In the genomic region with DNA sequence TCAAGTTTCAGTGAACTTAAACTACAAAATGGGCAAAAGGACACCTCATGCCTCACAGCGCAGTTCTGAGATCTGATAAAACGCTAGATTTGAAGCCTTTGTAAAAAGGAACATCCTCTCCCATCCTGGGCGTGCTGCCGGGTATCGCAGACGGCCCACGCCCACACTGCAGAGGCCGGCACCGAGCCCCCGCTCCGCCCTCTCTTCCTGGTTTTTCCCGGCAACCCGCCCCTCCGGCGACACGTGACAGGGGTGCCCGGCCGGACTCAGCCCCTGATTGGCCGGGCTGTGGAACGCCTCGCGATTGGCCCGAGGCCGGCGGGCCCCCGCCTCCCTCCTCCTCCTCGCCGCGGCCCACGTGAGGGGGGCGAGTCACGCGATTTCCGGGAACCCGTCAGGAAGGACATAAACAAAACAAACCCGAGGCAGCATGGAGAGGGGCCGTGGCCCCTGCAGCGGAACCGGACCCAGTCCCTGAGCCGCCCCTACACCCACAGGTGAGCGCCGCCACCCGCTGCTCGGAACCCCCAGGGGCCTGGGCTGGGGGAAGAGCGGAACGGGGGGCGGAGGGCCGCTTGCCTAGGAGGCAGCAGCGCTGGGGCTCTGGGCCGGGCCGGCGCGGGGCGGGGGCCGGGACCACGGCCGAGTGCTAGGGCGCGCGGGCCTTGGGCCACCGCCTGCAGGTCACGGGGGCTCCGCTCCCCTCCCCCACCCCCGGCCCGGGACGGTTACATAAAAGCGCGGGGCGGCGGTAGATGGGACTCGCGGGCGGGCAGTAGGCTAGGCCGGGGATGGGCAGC, we compare ENCODE assay signal across 1 cellular context.
TF ChIP-seq lines count a peak whose summit lies in the region.

CREBRF (plus strand) TSS at position 370 of the 800 bp plus-strand sequence. CDS start 24,424 bp downstream, outside the sequence.

TF ChIP-seq in GM12878, 131 proteins besides CTCF, POLR2A, EP300 and RAD21 (continued from another document and continues in another):
- TF ChIP-seq, protein P1, sequence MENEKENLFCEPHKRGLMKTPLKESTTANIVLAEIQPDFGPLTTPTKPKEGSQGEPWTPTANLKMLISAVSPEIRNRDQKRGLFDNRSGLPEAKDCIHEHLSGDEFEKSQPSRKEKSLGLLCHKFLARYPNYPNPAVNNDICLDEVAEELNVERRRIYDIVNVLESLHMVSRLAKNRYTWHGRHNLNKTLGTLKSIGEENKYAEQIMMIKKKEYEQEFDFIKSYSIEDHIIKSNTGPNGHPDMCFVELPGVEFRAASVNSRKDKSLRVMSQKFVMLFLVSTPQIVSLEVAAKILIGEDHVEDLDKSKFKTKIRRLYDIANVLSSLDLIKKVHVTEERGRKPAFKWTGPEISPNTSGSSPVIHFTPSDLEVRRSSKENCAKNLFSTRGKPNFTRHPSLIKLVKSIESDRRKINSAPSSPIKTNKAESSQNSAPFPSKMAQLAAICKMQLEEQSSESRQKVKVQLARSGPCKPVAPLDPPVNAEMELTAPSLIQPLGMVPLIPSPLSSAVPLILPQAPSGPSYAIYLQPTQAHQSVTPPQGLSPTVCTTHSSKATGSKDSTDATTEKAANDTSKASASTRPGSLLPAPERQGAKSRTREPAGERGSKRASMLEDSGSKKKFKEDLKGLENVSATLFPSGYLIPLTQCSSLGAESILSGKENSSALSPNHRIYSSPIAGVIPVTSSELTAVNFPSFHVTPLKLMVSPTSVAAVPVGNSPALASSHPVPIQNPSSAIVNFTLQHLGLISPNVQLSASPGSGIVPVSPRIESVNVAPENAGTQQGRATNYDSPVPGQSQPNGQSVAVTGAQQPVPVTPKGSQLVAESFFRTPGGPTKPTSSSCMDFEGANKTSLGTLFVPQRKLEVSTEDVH (IDR thresholded peaks at IDR 0.05; ENCODE audit: low read depth, partially characterized antibody) = peak; percentile 54
- TF ChIP-seq SUZ12 (IDR thresholded peaks at IDR 0.05; ENCODE audit: unreplicated experiment) (no peak), MEF2A (IDR thresholded peaks at IDR 0.05; ENCODE audit: insufficient read depth, low read depth, low read length) (no peak), ZNF217 (IDR thresholded peaks at IDR 0.05) (0 out of 2 replicates have a peak, but pooled peaks have one; percentile 49), IRF3 (IDR thresholded peaks at IDR 0.05) (peak; percentile 63; the same call in 1 of the 2 replicates), BCL11A (IDR thresholded peaks at IDR 0.05; ENCODE audit: low read depth, low read length) (no peak), POLR2AphosphoS5 (IDR thresholded peaks at IDR 0.05; ENCODE audit: low read length) (peak; percentile 76), SIN3A (IDR thresholded peaks at IDR 0.05; ENCODE audit: low read depth, low read length) (peak; percentile 82), TAF1 (IDR thresholded peaks at IDR 0.05; ENCODE audit: borderline replicate concordance, low read depth, low read length) (no peak), TBL1XR1 (IDR thresholded peaks at IDR 0.05; ENCODE audit: low read depth, low read length) (peak; percentile 70), ZSCAN29 (IDR thresholded peaks at IDR 0.05) (no peak), WRNIP1 (IDR thresholded peaks at IDR 0.05; ENCODE audit: borderline replicate concordance, low read depth, low read length) (no peak), TARDBP (IDR thresholded peaks at IDR 0.05; ENCODE audit: borderline replicate concordance) (0 out of 2 replicates have a peak, but pooled peaks have one; percentile 53), RB1 (IDR thresholded peaks at IDR 0.05; ENCODE audit: borderline replicate concordance) (no peak), IRF4 (IDR thresholded peaks at IDR 0.05; ENCODE audit: low read depth, low read length) (no peak), YY1 (IDR thresholded peaks at IDR 0.05; ENCODE audit: low read depth, low read length) (no peak; the same call in 1 of the 2 replicates), REST (IDR thresholded peaks at IDR 0.05; ENCODE audit: low read depth, low read length) (no peak), MYC (IDR thresholded peaks at IDR 0.05; ENCODE audit: insufficient read depth, insufficient read length, insufficient replicate concordance, low read length, severe bottlenecking) (no peak), RUNX3 (IDR thresholded peaks at IDR 0.05; ENCODE audit: low read length) (peak; percentile 43), ZNF592 (IDR thresholded peaks at IDR 0.05) (no peak), ZNF24 (IDR thresholded peaks at IDR 0.05) (0 out of 2 replicates have a peak, but pooled peaks have one; percentile 34), BACH1 (IDR thresholded peaks at IDR 0.05; ENCODE audit: borderline replicate concordance) (peak; percentile 23; the same call in 1 of the 2 replicates), JUND (IDR thresholded peaks at IDR 0.05; ENCODE audit: low read depth, low read length) (no peak), RCOR1 (conservative IDR thresholded peaks at IDR 0.05; ENCODE audit: low read depth, low read length) (no peak), MEF2B (IDR thresholded peaks at IDR 0.05; ENCODE audit: partially characterized antibody, poor library complexity, severe bottlenecking) (peak; percentile 34), HCFC1 (IDR thresholded peaks at IDR 0.05; ENCODE audit: low read length) (peak; percentile 70), CREB1 (IDR thresholded peaks at IDR 0.05; ENCODE audit: low read depth) (peak; percentile 53; the same call in 1 of the 2 replicates), EGR1 (IDR thresholded peaks at IDR 0.05; ENCODE audit: borderline replicate concordance in 1 of 2, low read depth in 2 of 2, low read length in 2 of 2) (peak in 1 of 2 experiments; percentile 91; a peak in 2 of 3 replicates), CEBPB (IDR thresholded peaks at IDR 0.05; ENCODE audit: borderline replicate concordance in 1 of 2, low read depth in 2 of 2, low read length in 2 of 2) (no peak), SP1 (IDR thresholded peaks at IDR 0.05; ENCODE audit: low read depth, low read length) (peak; percentile 74), ETV6 (conservative IDR thresholded peaks at IDR 0.05 in 1 of 2, IDR thresholded peaks at IDR 0.05 in 1 of 2; ENCODE audit: borderline replicate concordance in 1 of 2, low read depth in 1 of 2) (0 out of 4 replicates have a peak, but pooled peaks of 1 of the 2 experiments have one; percentile 18), STAT3 (IDR thresholded peaks at IDR 0.05; ENCODE audit: low read depth, low read length) (no peak), KDM1A (IDR thresholded peaks at IDR 0.05; ENCODE audit: borderline replicate concordance) (no peak), FOS (IDR thresholded peaks at IDR 0.05; ENCODE audit: borderline replicate concordance, extremely low read depth, insufficient read length) (peak; percentile 40), ZBTB40 (IDR thresholded peaks at IDR 0.05; ENCODE audit: borderline replicate concordance) (peak; percentile 60; the same call in 1 of the 2 replicates), ZNF384 (IDR thresholded peaks at IDR 0.05; ENCODE audit: borderline replicate concordance, low read depth, low read length) (no peak), GATAD2B (conservative IDR thresholded peaks at IDR 0.05; ENCODE audit: low read depth) (peak; percentile 72), IKZF1 (conservative IDR thresholded peaks at IDR 0.05) (peak; percentile 89), SMAD5 (IDR thresholded peaks at IDR 0.05; ENCODE audit: low read depth) (no peak)
- TF ChIP-seq, protein P2, sequence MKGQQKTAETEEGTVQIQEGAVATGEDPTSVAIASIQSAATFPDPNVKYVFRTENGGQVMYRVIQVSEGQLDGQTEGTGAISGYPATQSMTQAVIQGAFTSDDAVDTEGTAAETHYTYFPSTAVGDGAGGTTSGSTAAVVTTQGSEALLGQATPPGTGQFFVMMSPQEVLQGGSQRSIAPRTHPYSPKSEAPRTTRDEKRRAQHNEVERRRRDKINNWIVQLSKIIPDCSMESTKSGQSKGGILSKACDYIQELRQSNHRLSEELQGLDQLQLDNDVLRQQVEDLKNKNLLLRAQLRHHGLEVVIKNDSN (IDR thresholded peaks at IDR 0.05; ENCODE audit: borderline replicate concordance, extremely low read length, insufficient read depth, low read depth, low read length) = peak; percentile 98
